ENCODE assay signal across 18 cellular contexts in genomic region chr6:168686831-168687730, GRCh38.
"Had no signal": no experiment of that assay in that cellular context is flagged by ENCODE, and none has a peak within 500 bp of the region (broad histone marks: within the 10 kb centered on the region; RNA-seq: fewer than 3 reads in every experiment).

No MANE protein-coding gene starts in this region.

- FAIRE-seq: astrocyte, islet of Langerhans had no signal

- H3K27ac ChIP-seq: adrenal gland, breast epithelium, lower lobe of right lung, stomach, upper lobe of left lung had no signal

- H3K9me3 ChIP-seq: adrenal gland, breast epithelium, lower lobe of right lung, stomach, upper lobe of left lung had no signal

- ATAC-seq: activated naive CD4-positive, alpha-beta T cell treated with anti-CD3 and anti-CD28 coated beads, Interleukin-2, amount 50 U/mL, for 72 hours; esophagus mucosa; lower lobe of right lung; natural killer cell; T-cell had no signal

- H3K4me3 ChIP-seq: adrenal gland, breast epithelium, lower lobe of right lung, stomach, upper lobe of left lung had no signal

- H3K4me1 ChIP-seq: adrenal gland, breast epithelium, lower lobe of right lung, upper lobe of left lung had no signal

- DNase-seq: activated CD4-positive, alpha-beta T cell treated with anti-CD3 and anti-CD28 coated beads, Interleukin-2, amount 50 U/mL, for 1 hour; activated gamma-delta T cell treated with Interleukin-2 at 50 U/mL for 16 hours; cerebellar nuclear complex; effector CD4-positive, alpha-beta T cell; hippocampal formation; lower lobe of right lung; natural killer cell; occipital lobe; stomach; T-cell; T-helper 9 cell; upper lobe of left lung had no signal

- H3K36me3 ChIP-seq: adrenal gland, breast epithelium, lower lobe of right lung, stomach, upper lobe of left lung had no signal

- H3K27me3 ChIP-seq: adrenal gland, breast epithelium, stomach, upper lobe of left lung had no signal
